Comparison of ENCODE assay signal across 14 cellular contexts in genomic region chr14:103523583-103523969, GRCh38. TPM values are rescaled to one million over a fixed set of nuclear protein-coding genes. Genes with fewer than 3 reads are reported as not detected.
DNase-seq lines count a peak whose midpoint lies in the region; ATAC-seq, FAIRE-seq and TF ChIP-seq lines count a peak whose summit lies in the region.
"Had no signal": no experiment of that assay in that cellular context is flagged by ENCODE, and none has a peak within 500 bp of the region (broad histone marks: within the 10 kb centered on the region; RNA-seq: fewer than 3 reads in every experiment).

No MANE protein-coding gene starts in this region.

- TF ChIP-seq POLR2A in IMR-90 (IDR thresholded peaks at IDR 0.05; ENCODE audit: low read depth, low read length) (no peak), endothelial cell of umbilical vein (IDR thresholded peaks at IDR 0.05; ENCODE audit: low read depth, low read length) (no peak)

- H3K4me1 ChIP-seq in CD8-positive, alpha-beta memory T cell (ENCODE audit: insufficient read depth, low read length), result peaks cover 22% of the 10 kb centered on the region
- peaks cover 18% of the 10 kb centered on the region for H3K4me1 ChIP-seq in IMR-90 (ENCODE audit: control insufficient read depth, insufficient read depth, low read length)
- H3K4me1 ChIP-seq in endothelial cell of umbilical vein (ENCODE audit: control insufficient read depth, extremely low read depth, insufficient read depth, low read length), result peaks cover 13% of the 10 kb centered on the region
- peaks cover 35% of the 10 kb centered on the region for H3K4me1 ChIP-seq in mammary epithelial cell (ENCODE audit: insufficient read depth, low read length)

- H3K14ac ChIP-seq in IMR-90 (replicated peaks; ENCODE audit: low read depth, low read length), result no peak overlapping the region

- no peak overlapping the region for H2BK120ac ChIP-seq in IMR-90 (ENCODE audit: low read depth, low read length)

- peaks cover 3% of the 10 kb centered on the region for H3K9me1 ChIP-seq in IMR-90 (ENCODE audit: insufficient read depth, low read length)
- no peaks in the 10 kb centered on the region for H3K9me1 ChIP-seq in endothelial cell of umbilical vein (replicated peaks; ENCODE audit: control insufficient read depth, extremely low read depth, insufficient read depth, low read length)

- H3K36me3 ChIP-seq in CD8-positive, alpha-beta memory T cell (ENCODE audit: insufficient read depth, low read length), result no peaks in the 10 kb centered on the region
- H3K36me3 ChIP-seq in IMR-90 (ENCODE audit: control insufficient read depth, insufficient read depth, low read length), result no peaks in the 10 kb centered on the region
- no peaks in the 10 kb centered on the region for H3K36me3 ChIP-seq in endothelial cell of umbilical vein (ENCODE audit: control insufficient read depth in 2 of 2, extremely low read depth in 1 of 2, insufficient read depth in 2 of 2, low read length in 2 of 2)
- no peaks in the 10 kb centered on the region for H3K36me3 ChIP-seq in mammary epithelial cell (ENCODE audit: insufficient read depth, low read length)
- H3K36me3 ChIP-seq: SJCRH30 had no signal

- in situ Hi-C loops in IMR-90 (cut with MboI; ENCODE audit: low sequenced_read_pairs), result no loop called here
- in situ Hi-C loops in mammary epithelial cell (cut with MboI; ENCODE audit: low sequenced_read_pairs in 2 of 2), result no loop called here

- no TSS peak for BruUV-seq in IMR-90 (replicated peaks; lab: Mats Ljungman, UMichigan)
- no TSS peak for BruUV-seq in endothelial cell of umbilical vein (replicated peaks; lab: Mats Ljungman, UMichigan)
- BruUV-seq in mammary epithelial cell (replicated peaks; lab: Mats Ljungman, UMichigan), result no TSS peak

- no peak overlapping the region for H3K27ac ChIP-seq in CD8-positive, alpha-beta memory T cell (ENCODE audit: low read depth, low read length)
- no peak overlapping the region for H3K27ac ChIP-seq in IMR-90 (ENCODE audit: insufficient read depth, low read length)
- H3K27ac ChIP-seq in endothelial cell of umbilical vein (ENCODE audit: insufficient read depth, low read depth, low read length), result no peak overlapping the region
- no peak overlapping the region for H3K27ac ChIP-seq in mammary epithelial cell (ENCODE audit: insufficient read depth, low read depth, low read length)
- H3K27ac ChIP-seq: SJCRH30 had no signal

- H3K56ac ChIP-seq in IMR-90 (ENCODE audit: extremely low read depth, insufficient read depth, low read length), result no peak overlapping the region

- peaks cover 4 to 9% of the 10 kb centered on the region in 2 donors for H3K27me3 Mint-ChIP-seq in CD8-positive, alpha-beta memory T cell
- H3K27me3 Mint-ChIP-seq in osteocyte (ENCODE audit: unreplicated experiment), result peaks cover 4% of the 10 kb centered on the region

- H3K9me3 Mint-ChIP-seq in CD8-positive, alpha-beta memory T cell, result no peaks in the 10 kb centered on the region
- no peaks in the 10 kb centered on the region for H3K9me3 Mint-ChIP-seq in osteocyte (ENCODE audit: unreplicated experiment)

- H3K4ac ChIP-seq in IMR-90 (ENCODE audit: low read depth, low read length), result no peak overlapping the region

- no peak overlapping the region for H3K18ac ChIP-seq in IMR-90 (ENCODE audit: low read depth, low read length)

- H3K27ac Mint-ChIP-seq in CD8-positive, alpha-beta memory T cell, result no peak overlapping the region
- no peak overlapping the region for H3K27ac Mint-ChIP-seq in osteocyte (ENCODE audit: unreplicated experiment)

- H2BK15ac ChIP-seq in IMR-90 (ENCODE audit: low read depth, low read length), result no peak overlapping the region

- no peak overlapping the region for H4K5ac ChIP-seq in IMR-90 (ENCODE audit: low read depth, low read length)

- TF ChIP-seq RAD21 in IMR-90 (IDR thresholded peaks at IDR 0.05; ENCODE audit: low read length), result no peak

- H3K79me1 ChIP-seq in IMR-90 (ENCODE audit: low read depth in 1 of 2, low read length in 2 of 2), result peaks cover 0 to 12% of the 10 kb centered on the region in 2 experiments; a peak in 3 of 4 replicates

- no peak overlapping the region for H2AK9ac ChIP-seq in IMR-90 (replicated peaks; ENCODE audit: low read depth, low read length, poor library complexity)

- ATAC-seq in IMR-90 (ENCODE audit: low read depth) (no peak), GM21737 (IDR thresholded peaks at IDR 0.05; ENCODE audit: unreplicated experiment) (no peak)

- H3K79me2 ChIP-seq in endothelial cell of umbilical vein (ENCODE audit: control insufficient read depth, insufficient read depth, low read length), result no peaks in the 10 kb centered on the region
- no peaks in the 10 kb centered on the region for H3K79me2 ChIP-seq in mammary epithelial cell (ENCODE audit: insufficient read depth, low read length)

- H4K20me1 ChIP-seq in IMR-90 (ENCODE audit: insufficient read depth, low read length) (peaks cover 8% of the 10 kb centered on the region), endothelial cell of umbilical vein (replicated peaks; ENCODE audit: control insufficient read depth, extremely low read depth, insufficient read depth, low read length) (no peaks in the 10 kb centered on the region), mammary epithelial cell (ENCODE audit: insufficient read depth, low read length) (no peaks in the 10 kb centered on the region)

- H3K4me2 ChIP-seq in IMR-90 (ENCODE audit: low read depth, low read length), result no peak overlapping the region
- H3K4me2 ChIP-seq in endothelial cell of umbilical vein (ENCODE audit: insufficient read depth, low read length), result no peak overlapping the region
- no peak overlapping the region for H3K4me2 ChIP-seq in mammary epithelial cell (ENCODE audit: insufficient read depth, low read depth, low read length)

- dilution Hi-C loops in IMR-90 (cut with HindIII; ENCODE audit: low sequenced_read_pairs, unreplicated experiment), result no loop called here
- dilution Hi-C loops in endothelial cell of umbilical vein (cut with MboI; ENCODE audit: extremely low pct_ligation_motif_present, low sequenced_read_pairs), result no loop called here
- dilution Hi-C loops in mammary epithelial cell (cut with HindIII; ENCODE audit: low sequenced_read_pairs), result no loop called here

- intact Hi-C loops in IMR-90 (cut with micrococcal nuclease), result no loop called here
- intact Hi-C loops in endothelial cell of umbilical vein (cut with micrococcal nuclease), result no loop called here
- intact Hi-C loops in mammary epithelial cell (cut with micrococcal nuclease), result no loop called here

- no peak overlapping the region for H2BK20ac ChIP-seq in IMR-90 (ENCODE audit: low read depth, low read length)

- no peaks in the 10 kb centered on the region for H3K36me3 Mint-ChIP-seq in CD8-positive, alpha-beta memory T cell
- H3K36me3 Mint-ChIP-seq in osteocyte (ENCODE audit: unreplicated experiment), result no peaks in the 10 kb centered on the region

- H2AK5ac ChIP-seq in IMR-90 (ENCODE audit: low read depth, low read length), result no peak overlapping the region

- no peak overlapping the region for H2BK5ac ChIP-seq in IMR-90 (ENCODE audit: low read depth, low read length, poor library complexity, severe bottlenecking)

- H3K9ac ChIP-seq in IMR-90 (ENCODE audit: low read depth, low read length), result no peak overlapping the region
- no peak overlapping the region for H3K9ac ChIP-seq in endothelial cell of umbilical vein (replicated peaks; ENCODE audit: extremely low read depth, insufficient read depth, low read length)
- H3K9ac ChIP-seq in mammary epithelial cell (ENCODE audit: insufficient read depth, low read length), result no peak overlapping the region

- H3K4me3 ChIP-seq in CD8-positive, alpha-beta memory T cell (ENCODE audit: low read length), result no peak overlapping the region
- no peak overlapping the region for H3K4me3 ChIP-seq in IMR-90 (ENCODE audit: insufficient read depth, low read depth, low read length)
- H3K4me3 ChIP-seq in endothelial cell of umbilical vein (replicated peaks in 1 of 3; ENCODE audit: insufficient read depth in 1 of 3, low read depth in 1 of 3, low read length in 3 of 3), result no peak overlapping the region
- no peak overlapping the region for H3K4me3 ChIP-seq in mammary epithelial cell (replicated peaks in 1 of 3; ENCODE audit: insufficient read depth in 1 of 3, low read depth in 2 of 3, low read length in 3 of 3)

- peak overlapping the region; percentile 20; the same call in 1 of the 2 replicates for H3K23ac ChIP-seq in IMR-90 (ENCODE audit: low read depth, low read length)

- 50% methylated on average over 5 of the region's 11 CpGs; no CpG with 5 or more reads in 1 of the 2 experiments for WGBS in IMR-90 (ENCODE audit: extremely low coverage in 2 of 2, insufficient read length in 1 of 2), 2 experiments
- 7% methylated on average over 8 of the region's 11 CpGs for WGBS in mammary epithelial cell (ENCODE audit: low coverage, missing lambda C conversion rate)

- no peak for DNase-seq in CD8-positive, alpha-beta memory T cell
- DNase-seq in IMR-90 (no peak), endothelial cell of umbilical vein (ENCODE audit: low read depth, low spot score) (no peak), osteocyte (ENCODE audit: extremely low spot score, unreplicated experiment) (no peak), NCI-H1105 treated with DMSO at 0.1 percent for 48 hours (lab: John Stamatoyannopoulos, UW) (no peak), mammary epithelial cell (no peak)
- DNase-seq: activated CD4-positive, CD25-positive, alpha-beta regulatory T cell; activated naive CD4-positive, alpha-beta T cell treated with anti-CD3 and anti-CD28 coated beads, Interleukin-2, amount 50 U/mL, for 16 hours; foreskin fibroblast; NCI-H1417 treated with DMSO at 0.1 percent for 48 hours; posterior cingulate gyrus had no signal

- CTCF ChIA-PET in CD8-positive, alpha-beta memory T cell (lab: Charles Lee), result no interaction called here
- CTCF ChIA-PET in IMR-90 (lab: Yijun Ruan, JAX) (no interaction called here), endothelial cell of umbilical vein (lab: Charles Lee) (no interaction called here), mammary epithelial cell (lab: Charles Lee; ENCODE audit: low non-redundant PET) (no interaction called here)

- no peak overlapping the region for H4K91ac ChIP-seq in IMR-90 (ENCODE audit: insufficient read depth, low read depth, low read length)

- H2AFZ ChIP-seq in IMR-90 (replicated peaks; ENCODE audit: low read length, poor library complexity) (no peak overlapping the region), endothelial cell of umbilical vein (ENCODE audit: low read depth, low read length) (no peak overlapping the region), mammary epithelial cell (ENCODE audit: low read depth, low read length) (no peak overlapping the region)

- POLR2A ChIA-PET in CD8-positive, alpha-beta memory T cell (lab: Charles Lee), result no interaction called here
- POLR2A ChIA-PET in IMR-90 (lab: Charles Lee; ENCODE audit: unreplicated experiment), result no interaction called here
- POLR2A ChIA-PET in endothelial cell of umbilical vein (lab: Charles Lee), result no interaction called here

- H3K9me3 ChIP-seq in CD8-positive, alpha-beta memory T cell (ENCODE audit: low read length), result no peaks in the 10 kb centered on the region
- H3K9me3 ChIP-seq in IMR-90 (ENCODE audit: control insufficient read depth, insufficient read depth, low read length) (no peaks in the 10 kb centered on the region), endothelial cell of umbilical vein (replicated peaks; ENCODE audit: control insufficient read depth, insufficient read depth, low read length) (no peaks in the 10 kb centered on the region), mammary epithelial cell (replicated peaks; ENCODE audit: insufficient read depth, low read length) (peaks cover 3% of the 10 kb centered on the region)
- H3K9me3 ChIP-seq: SJCRH30 had no signal

- FAIRE-seq in endothelial cell of umbilical vein (lab: Jason Lieb, UNC), result no peak
- FAIRE-seq: colon had no signal

- no peaks in the 10 kb centered on the region for H3K27me3 ChIP-seq in CD8-positive, alpha-beta memory T cell (ENCODE audit: insufficient read depth, low read length, poor library complexity, severe bottlenecking)
- peaks cover 15% of the 10 kb centered on the region for H3K27me3 ChIP-seq in IMR-90 (ENCODE audit: control insufficient read depth, insufficient read depth, low read length)
- peaks cover 19 to 34% of the 10 kb centered on the region in 2 experiments for H3K27me3 ChIP-seq in endothelial cell of umbilical vein (ENCODE audit: control insufficient read depth in 2 of 2, insufficient read depth in 2 of 2, low read length in 2 of 2)
- H3K27me3 ChIP-seq in mammary epithelial cell (ENCODE audit: insufficient read depth, low read length), result peaks cover 19% of the 10 kb centered on the region
- H3K27me3 ChIP-seq: SJCRH30 had no signal

- peaks cover 0 to 25% (median 16%) of the 10 kb centered on the region in 3 donors for H3K4me1 Mint-ChIP-seq in CD8-positive, alpha-beta memory T cell
- H3K4me1 Mint-ChIP-seq in osteocyte (ENCODE audit: unreplicated experiment), result peaks cover 35% of the 10 kb centered on the region

- no peak overlapping the region for H4K8ac ChIP-seq in IMR-90 (ENCODE audit: low read depth in 2 of 2, low read length in 2 of 2)

- H3K4me3 Mint-ChIP-seq in CD8-positive, alpha-beta memory T cell, result peak overlapping the region in 6 of 7 donors; percentile 23 to 67 (median 47)
- H3K4me3 Mint-ChIP-seq in osteocyte (ENCODE audit: unreplicated experiment), result peak overlapping the region; percentile 38

- no peak for TF ChIP-seq CTCF in IMR-90 (conservative IDR thresholded peaks at IDR 0.05; ENCODE audit: low read depth, low read length)
- no peak for TF ChIP-seq CTCF in endothelial cell of umbilical vein (IDR thresholded peaks at IDR 0.05; ENCODE audit: extremely low read depth in 1 of 2, insufficient read depth in 1 of 2, low read depth in 1 of 2, low read length in 2 of 2)
- no peak for TF ChIP-seq CTCF in osteocyte (IDR thresholded peaks at IDR 0.05)
- TF ChIP-seq CTCF in mammary epithelial cell (conservative IDR thresholded peaks at IDR 0.05 in 1 of 2, IDR thresholded peaks at IDR 0.05 in 1 of 2; ENCODE audit: extremely low read depth in 1 of 2, insufficient read depth in 1 of 2, low read depth in 1 of 2, low read length in 2 of 2), result no peak

RNA-seq across cellular contexts. Expression of gene CKB, which starts 0.9 kb away (rescaled TPM):
- total RNA-seq in CD8-positive, alpha-beta memory T cell, result 1 to 10 TPM; 1.5 to 2.7 TPM
- 1.1 TPM for polyA plus RNA-seq in CD8-positive, alpha-beta memory T cell
- total RNA-seq in IMR-90 (2012; rRNA removed) (17.7 and 31.7 TPM in 2 replicates), endothelial cell of umbilical vein (2.4 and 4.0 TPM in 2 replicates), osteocyte (25.4 and 31.4 TPM in 2 replicates), mammary epithelial cell (10 to 100 TPM in 1 of 2 donors, 1 to 10 TPM in 1; 8.7 to 45.8 TPM)
- polyA plus RNA-seq in IMR-90 (2012; rRNA removed) (82.6 and 120 TPM in 2 replicates), endothelial cell of umbilical vein (6.9 and 10.0 TPM in 2 replicates), mammary epithelial cell (6.4 TPM)
- 55.5 and 84.4 TPM in 2 replicates for polyA plus RNA-seq in IMR-90 (2012; cell fraction: cytosol; rRNA removed)
- 78.1 and 241 TPM in 2 replicates for polyA plus RNA-seq in IMR-90 (2012; cell fraction: nucleus; rRNA removed; ENCODE audit: low replicate concordance)
- 2.9 and 5.9 TPM in 2 replicates for polyA plus RNA-seq in endothelial cell of umbilical vein (2011; cell fraction: cytosol; rRNA removed)
- 4.0 and 4.7 TPM in 2 replicates for polyA plus RNA-seq in endothelial cell of umbilical vein (2011; cell fraction: nucleus; rRNA removed)
- polyA plus RNA-seq in endothelial cell of umbilical vein (2012), result 0.64 and 2.2 TPM in 2 replicates
- polyA minus RNA-seq in endothelial cell of umbilical vein (3.2 and 8.8 TPM in 2 replicates), mammary epithelial cell (not detected)
- 326 TPM for polyA minus RNA-seq in endothelial cell of umbilical vein (2011; cell fraction: cytosol; rRNA and poly(A)+ RNA removed)
- polyA minus RNA-seq in endothelial cell of umbilical vein (2011; cell fraction: nucleus; rRNA and poly(A)+ RNA removed), result 1.7 TPM in 1 of 2 replicates, not detected in the other

RNA-seq across cellular contexts. Expression of gene TRMT61A, which starts 5.4 kb away (rescaled TPM):
- total RNA-seq in CD8-positive, alpha-beta memory T cell, result 10 to 100 TPM; 28.4 to 29.5 TPM
- 8.2 TPM for polyA plus RNA-seq in CD8-positive, alpha-beta memory T cell
- total RNA-seq in IMR-90 (2012; rRNA removed) (5.7 and 6.4 TPM in 2 replicates), endothelial cell of umbilical vein (6.8 and 7.5 TPM in 2 replicates), osteocyte (10.9 and 11.5 TPM in 2 replicates), mammary epithelial cell (10 to 100 TPM in 1 of 2 donors, 1 to 10 TPM in 1; 8.8 to 13.3 TPM)
- polyA plus RNA-seq in IMR-90 (2012; rRNA removed) (16.2 and 20.0 TPM in 2 replicates), endothelial cell of umbilical vein (10.6 and 12.8 TPM in 2 replicates), mammary epithelial cell (7.7 TPM)
- polyA plus RNA-seq in IMR-90 (2012; cell fraction: cytosol; rRNA removed), result 9.4 and 20.8 TPM in 2 replicates
- 15.1 and 42.4 TPM in 2 replicates for polyA plus RNA-seq in IMR-90 (2012; cell fraction: nucleus; rRNA removed; ENCODE audit: low replicate concordance)
- polyA plus RNA-seq in endothelial cell of umbilical vein (2011; cell fraction: cytosol; rRNA removed), result 7.0 and 8.8 TPM in 2 replicates
- polyA plus RNA-seq in endothelial cell of umbilical vein (2011; cell fraction: nucleus; rRNA removed), result 7.8 and 8.0 TPM in 2 replicates
- 4.5 and 5.2 TPM in 2 replicates for polyA plus RNA-seq in endothelial cell of umbilical vein (2012)
- polyA minus RNA-seq in endothelial cell of umbilical vein (3.7 and 4.7 TPM in 2 replicates), mammary epithelial cell (3.9 TPM)
- 9.5 TPM for polyA minus RNA-seq in endothelial cell of umbilical vein (2011; cell fraction: cytosol; rRNA and poly(A)+ RNA removed)
- 4.4 and 8.8 TPM in 2 replicates for polyA minus RNA-seq in endothelial cell of umbilical vein (2011; cell fraction: nucleus; rRNA and poly(A)+ RNA removed)

RNA-seq across cellular contexts. Expression of gene BAG5, which starts 38.9 kb away (rescaled TPM):
- total RNA-seq in CD8-positive, alpha-beta memory T cell, result 10 to 100 TPM; 35.9 to 38.1 TPM
- polyA plus RNA-seq in CD8-positive, alpha-beta memory T cell, result 40.7 TPM
- 22.2 and 32.2 TPM in 2 replicates for total RNA-seq in IMR-90 (2012; rRNA removed)
- polyA plus RNA-seq in IMR-90 (2012; rRNA removed), result 5.2 and 6.7 TPM in 2 replicates
- polyA plus RNA-seq in IMR-90 (2012; cell fraction: cytosol; rRNA removed), result 1.9 and 2.3 TPM in 2 replicates
- 0.92 and 4.4 TPM in 2 replicates for polyA plus RNA-seq in IMR-90 (2012; cell fraction: nucleus; rRNA removed; ENCODE audit: low replicate concordance)
- 28.4 and 32.5 TPM in 2 replicates for total RNA-seq in endothelial cell of umbilical vein
- 5.0 and 6.3 TPM in 2 replicates for polyA plus RNA-seq in endothelial cell of umbilical vein
- 7.7 and 8.4 TPM in 2 replicates for polyA plus RNA-seq in endothelial cell of umbilical vein (2011; cell fraction: cytosol; rRNA removed)
- polyA plus RNA-seq in endothelial cell of umbilical vein (2011; cell fraction: nucleus; rRNA removed), result 5.6 and 7.3 TPM in 2 replicates
- 16.4 and 20.2 TPM in 2 replicates for polyA plus RNA-seq in endothelial cell of umbilical vein (2012)
- 11.0 and 11.5 TPM in 2 replicates for polyA minus RNA-seq in endothelial cell of umbilical vein
- polyA minus RNA-seq in endothelial cell of umbilical vein (2011; cell fraction: cytosol; rRNA and poly(A)+ RNA removed), result 15.8 TPM
- polyA minus RNA-seq in endothelial cell of umbilical vein (2011; cell fraction: nucleus; rRNA and poly(A)+ RNA removed), result 7.9 and 9.9 TPM in 2 replicates
- total RNA-seq in osteocyte, result 21.9 and 22.4 TPM in 2 replicates
- total RNA-seq in mammary epithelial cell, result 10 to 100 TPM; 31.3 to 39.0 TPM
- polyA plus RNA-seq in mammary epithelial cell, result 9.1 TPM
- polyA minus RNA-seq in mammary epithelial cell, result 25.3 TPM

RNA-seq across cellular contexts. Expression of gene COA8, which starts 39.2 kb away (rescaled TPM):
- total RNA-seq in CD8-positive, alpha-beta memory T cell, result 10 to 100 TPM; 42.9 to 43.5 TPM
- polyA plus RNA-seq in CD8-positive, alpha-beta memory T cell, result 64.4 TPM
- total RNA-seq in IMR-90 (2012; rRNA removed), result 12.2 and 20.6 TPM in 2 replicates
- polyA plus RNA-seq in IMR-90 (2012; rRNA removed), result 18.5 and 21.1 TPM in 2 replicates
- polyA plus RNA-seq in IMR-90 (2012; cell fraction: cytosol; rRNA removed), result 9.6 and 17.9 TPM in 2 replicates
- 3.4 and 10.8 TPM in 2 replicates for polyA plus RNA-seq in IMR-90 (2012; cell fraction: nucleus; rRNA removed; ENCODE audit: low replicate concordance)
- total RNA-seq in endothelial cell of umbilical vein, result 46.4 and 52.6 TPM in 2 replicates
- 9.6 and 19.1 TPM in 2 replicates for polyA plus RNA-seq in endothelial cell of umbilical vein
- 23.1 and 23.2 TPM in 2 replicates for polyA plus RNA-seq in endothelial cell of umbilical vein (2011; cell fraction: cytosol; rRNA removed)
- polyA plus RNA-seq in endothelial cell of umbilical vein (2011; cell fraction: nucleus; rRNA removed), result 9.7 and 10.5 TPM in 2 replicates
- 40.7 and 47.2 TPM in 2 replicates for polyA plus RNA-seq in endothelial cell of umbilical vein (2012)
- 6.7 and 10.8 TPM in 2 replicates for polyA minus RNA-seq in endothelial cell of umbilical vein
- polyA minus RNA-seq in endothelial cell of umbilical vein (2011; cell fraction: cytosol; rRNA and poly(A)+ RNA removed), result 11.9 TPM
- polyA minus RNA-seq in endothelial cell of umbilical vein (2011; cell fraction: nucleus; rRNA and poly(A)+ RNA removed), result 26.0 and 27.2 TPM in 2 replicates
- 41.0 and 42.0 TPM in 2 replicates for total RNA-seq in osteocyte
- total RNA-seq in mammary epithelial cell, result 10 to 100 TPM; 22.3 to 49.3 TPM
- 18.1 TPM for polyA plus RNA-seq in mammary epithelial cell
- polyA minus RNA-seq in mammary epithelial cell, result not detected
